In genomic region chr7:101681170-101682007, GRCh38 we compare ENCODE assay signal across 8 cellular contexts. TPM values are rescaled to one million over a fixed set of nuclear protein-coding genes. Genes with fewer than 3 reads are reported as not detected.
DNase-seq lines count a peak whose midpoint lies in the region.

No MANE protein-coding gene starts in this region.

- intact Hi-C loops in head of caudate nucleus (cut with DNase I), result loop anchor here (10.0 kb wide), 1 partner anchor 553 kb away; no protein-coding TSS in a partner anchor
- intact Hi-C loops in posterior vena cava (cut with DNase I), result loop anchor here in 1 of 2 donors (10.0 kb wide), 1 partner anchor 77 kb away; no protein-coding TSS in a partner anchor

- DNase-seq in GM03348 (ENCODE audit: low spot score), result peak; percentile 94
- peak; percentile 33 for DNase-seq in SK-MEL-5 (ENCODE audit: low read depth, low spot score)
- peak in 28 of 42 donors; percentile 5 to 70 (median 32) for DNase-seq in head of caudate nucleus
- DNase-seq in posterior vena cava (ENCODE audit: low spot score), result peak; percentile 94
- no peak for DNase-seq in NAMALWA (ENCODE audit: low spot score)
- no peak for DNase-seq in effector CD8-positive, alpha-beta T cell (lab: John Stamatoyannopoulos, UW)
- DNase-seq in NCI-H2029 (lab: John Stamatoyannopoulos, UW), result no peak
- no peak for DNase-seq in SK-N-DZ (ENCODE audit: low spot score)

- in situ Hi-C loops in SK-MEL-5 (cut with HindIII; ENCODE audit: low pct_unique_long_range_greater_than_20kb, low sequenced_read_pairs), result no loop called here

RNA-seq across cellular contexts. Expression of gene MYL10, which starts 52.3 kb away (rescaled TPM):
- 1.1 TPM in 1 of 2 replicates, not detected in the other for total RNA-seq in SK-MEL-5 (2014; rRNA removed; shearing (Covaris generic))
- polyA plus RNA-seq in SK-MEL-5 (2015; cell fraction: cytosol; rRNA removed), result 3.0 TPM in 1 of 2 replicates, not detected in the other
- polyA plus RNA-seq in SK-MEL-5 (2015; cell fraction: nucleus; rRNA removed), result 1.6 TPM in 1 of 2 replicates, not detected in the other
- total RNA-seq in posterior vena cava, result not detected
- not detected in 2 replicates for polyA plus RNA-seq in SK-N-DZ (2014; cell fraction: cytosol; rRNA removed)
- not detected in 2 replicates for polyA plus RNA-seq in SK-N-DZ (2014; cell fraction: nucleus; rRNA removed)

Comparison
In these comparisons a context has a peak if more than half of its experiments do, and no peak if none do; other contexts are left out.
1. DNase-seq: peak in GM03348 (single experiment), SK-MEL-5 (single experiment), head of caudate nucleus (28 of 42) and posterior vena cava (single experiment); none in NAMALWA (single experiment), effector CD8-positive, alpha-beta T cell (single experiment), NCI-H2029 (single experiment) and SK-N-DZ (single experiment).